Comparison of ENCODE assay signal across 8 cellular contexts in the genomic region with DNA sequence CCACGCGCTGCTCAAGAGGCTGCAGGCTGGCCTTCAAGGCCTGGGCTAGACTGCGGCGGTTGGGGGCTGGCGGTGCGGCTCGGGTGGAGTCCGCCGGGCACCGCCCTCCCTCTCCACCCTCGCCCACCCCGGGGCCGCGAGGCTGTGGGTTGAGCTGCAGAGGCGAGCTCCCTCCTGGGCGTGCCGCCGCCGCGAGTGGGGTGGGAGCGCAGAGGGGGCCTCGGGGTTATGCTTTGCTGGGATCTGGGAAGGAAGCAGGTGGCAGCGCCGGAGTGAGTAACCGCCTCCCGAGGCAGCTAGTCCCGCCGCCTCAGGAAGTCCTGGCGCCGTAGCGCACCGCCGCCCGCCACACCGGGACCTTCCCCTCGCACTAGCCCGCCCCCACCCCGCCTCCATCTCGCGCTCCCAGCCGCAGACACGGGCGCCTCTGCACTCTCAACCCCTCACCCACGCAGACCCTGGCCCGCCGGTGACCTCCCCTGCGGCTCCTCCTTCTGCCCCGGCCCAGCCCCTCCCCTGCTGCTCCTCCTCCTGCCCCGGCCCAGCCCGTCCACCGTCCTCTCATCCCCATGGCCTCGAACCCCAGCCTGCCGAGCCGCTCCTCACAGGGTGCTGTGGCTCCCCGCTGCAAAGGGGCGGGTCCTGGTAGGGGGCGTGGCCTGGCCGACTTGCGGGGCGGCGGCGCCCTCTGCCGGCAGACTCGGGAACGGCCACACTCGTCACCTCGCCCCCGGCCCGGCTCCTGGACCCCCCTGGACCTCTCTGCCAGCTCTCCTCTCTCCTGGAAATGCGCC. TPM values are rescaled to one million over a fixed set of nuclear protein-coding genes. Genes with fewer than 3 reads are reported as not detected.
DNase-seq lines count a peak whose midpoint lies in the region; ATAC-seq and TF ChIP-seq lines count a peak whose summit lies in the region.

No MANE protein-coding gene starts in this region.

- H3K4me3 ChIP-seq in right lobe of liver: peak overlapping the region; percentile 42 to 51 (median 47)

- peaks cover 3% of the 10 kb centered on the region for H3K27me3 Mint-ChIP-seq in activated CD4-positive, alpha-beta T cell treated with anti-CD3 and anti-CD28 coated beads, Interleukin-2, amount 10 ng/mL, durations not matched to agents 24 days and 14 days

- ATAC-seq in HG02610 (IDR thresholded peaks at IDR 0.05; ENCODE audit: unreplicated experiment) (peak; percentile 53), right lobe of liver (peak; percentile 67 to 81 (median 76))

- no peaks in the 10 kb centered on the region for H3K9me3 Mint-ChIP-seq in activated CD4-positive, alpha-beta T cell treated with anti-CD3 and anti-CD28 coated beads, Interleukin-2, amount 10 ng/mL, durations not matched to agents 24 days and 14 days

- peaks cover 0 to 21% (median 0%) of the 10 kb centered on the region in 4 donors for H3K4me1 ChIP-seq in right lobe of liver

- H3K36me3 Mint-ChIP-seq in activated CD4-positive, alpha-beta T cell treated with anti-CD3 and anti-CD28 coated beads, Interleukin-2, amount 10 ng/mL, durations not matched to agents 24 days and 14 days (ENCODE audit: low read depth): no peaks in the 10 kb centered on the region

- WGBS in right lobe of liver (ENCODE audit: insufficient coverage, low coverage, low lambda C conversion rate, missing lambda C conversion rate): 1% methylated on average over 15 of the region's 70 CpGs

- TF ChIP-seq CTCF in right lobe of liver (IDR thresholded peaks at IDR 0.05): peak; percentile 92 to 98 (median 95)

- DNase-seq in DMS153 (lab: John Stamatoyannopoulos, UW) (peak; percentile 50), NCI-H345 (lab: John Stamatoyannopoulos, UW) (peak; percentile 84), dedifferentiated amniotic fluid mesenchymal stem cell (ENCODE audit: extremely low spot score) (peak; percentile 65), right lobe of liver (peak; percentile 87 to 93 (median 92)), KG1 (lab: John Stamatoyannopoulos, UW) (no peak)
- peak; percentile 98 for DNase-seq in activated CD4-positive, alpha-beta T cell treated with anti-CD3 and anti-CD28 coated beads, Interleukin-2, amount 10 ng/mL, durations not matched to agents 24 days and 14 days
- DNase-seq in stimulated activated CD4-positive, alpha-beta T cell treated with anti-CD3 and anti-CD28 coated beads, Interleukin-4, amount 100 ng/mL, for 4 hours: peak; percentile 85 to 95

- intact Hi-C loops in activated CD4-positive, alpha-beta T cell treated with anti-CD3 and anti-CD28 coated beads, Interleukin-2, amount 10 ng/mL, durations not matched to agents 24 days and 14 days (cut with micrococcal nuclease): loop anchor here (1.0 kb wide), 4 partner anchors 10 to 52 kb away; no protein-coding TSS in a partner anchor
- intact Hi-C loops in right lobe of liver (cut with DNase I): no loop called here

- no peaks in the 10 kb centered on the region for H3K36me3 ChIP-seq in right lobe of liver

- H3K9me3 ChIP-seq in right lobe of liver: no peaks in the 10 kb centered on the region

- no peaks in the 10 kb centered on the region for H3K27me3 ChIP-seq in right lobe of liver

- peak overlapping the region in 1 of 3 donors; percentile 43 for H3K27ac ChIP-seq in right lobe of liver

- peak overlapping the region; percentile 96 for H3K27ac Mint-ChIP-seq in activated CD4-positive, alpha-beta T cell treated with anti-CD3 and anti-CD28 coated beads, Interleukin-2, amount 10 ng/mL, durations not matched to agents 24 days and 14 days

- peaks cover 39% of the 10 kb centered on the region for H3K4me1 Mint-ChIP-seq in activated CD4-positive, alpha-beta T cell treated with anti-CD3 and anti-CD28 coated beads, Interleukin-2, amount 10 ng/mL, durations not matched to agents 24 days and 14 days

- H3K4me3 Mint-ChIP-seq in activated CD4-positive, alpha-beta T cell treated with anti-CD3 and anti-CD28 coated beads, Interleukin-2, amount 10 ng/mL, durations not matched to agents 24 days and 14 days: peak overlapping the region; percentile 87

- no peak for TF ChIP-seq POLR2A in right lobe of liver (IDR thresholded peaks at IDR 0.05)

RNA-seq across cellular contexts. Expression of gene TAMALIN, which starts 16.6 kb away (rescaled TPM):
- total RNA-seq in activated CD4-positive, alpha-beta T cell treated with anti-CD3 and anti-CD28 coated beads, Interleukin-2, amount 10 ng/mL, durations not matched to agents 24 days and 14 days: 10.4 and 12.4 TPM in 2 replicates
- 1 to 10 TPM; 2.9 to 6.5 (median 3.9) TPM for total RNA-seq in right lobe of liver

RNA-seq across cellular contexts. Expression of gene NR4A1, which starts 27.9 kb away (rescaled TPM):
- total RNA-seq in activated CD4-positive, alpha-beta T cell treated with anti-CD3 and anti-CD28 coated beads, Interleukin-2, amount 10 ng/mL, durations not matched to agents 24 days and 14 days: 55.0 and 57.7 TPM in 2 replicates
- 1 to 10 TPM; 5.0 to 8.8 (median 7.7) TPM for total RNA-seq in right lobe of liver

RNA-seq across cellular contexts. Expression of gene ATG101, which starts 46.4 kb away (rescaled TPM):
- total RNA-seq in activated CD4-positive, alpha-beta T cell treated with anti-CD3 and anti-CD28 coated beads, Interleukin-2, amount 10 ng/mL, durations not matched to agents 24 days and 14 days: 51.2 and 61.4 TPM in 2 replicates
- total RNA-seq in right lobe of liver: 10 to 100 TPM; 17.4 to 29.7 (median 21.0) TPM

RNA-seq across cellular contexts. Expression of gene SMIM41, which starts 56.1 kb away (rescaled TPM):
- 0.19 TPM in 1 of 2 replicates, not detected in the other for total RNA-seq in activated CD4-positive, alpha-beta T cell treated with anti-CD3 and anti-CD28 coated beads, Interleukin-2, amount 10 ng/mL, durations not matched to agents 24 days and 14 days
- not detected for total RNA-seq in right lobe of liver
